In the genomic region with DNA sequence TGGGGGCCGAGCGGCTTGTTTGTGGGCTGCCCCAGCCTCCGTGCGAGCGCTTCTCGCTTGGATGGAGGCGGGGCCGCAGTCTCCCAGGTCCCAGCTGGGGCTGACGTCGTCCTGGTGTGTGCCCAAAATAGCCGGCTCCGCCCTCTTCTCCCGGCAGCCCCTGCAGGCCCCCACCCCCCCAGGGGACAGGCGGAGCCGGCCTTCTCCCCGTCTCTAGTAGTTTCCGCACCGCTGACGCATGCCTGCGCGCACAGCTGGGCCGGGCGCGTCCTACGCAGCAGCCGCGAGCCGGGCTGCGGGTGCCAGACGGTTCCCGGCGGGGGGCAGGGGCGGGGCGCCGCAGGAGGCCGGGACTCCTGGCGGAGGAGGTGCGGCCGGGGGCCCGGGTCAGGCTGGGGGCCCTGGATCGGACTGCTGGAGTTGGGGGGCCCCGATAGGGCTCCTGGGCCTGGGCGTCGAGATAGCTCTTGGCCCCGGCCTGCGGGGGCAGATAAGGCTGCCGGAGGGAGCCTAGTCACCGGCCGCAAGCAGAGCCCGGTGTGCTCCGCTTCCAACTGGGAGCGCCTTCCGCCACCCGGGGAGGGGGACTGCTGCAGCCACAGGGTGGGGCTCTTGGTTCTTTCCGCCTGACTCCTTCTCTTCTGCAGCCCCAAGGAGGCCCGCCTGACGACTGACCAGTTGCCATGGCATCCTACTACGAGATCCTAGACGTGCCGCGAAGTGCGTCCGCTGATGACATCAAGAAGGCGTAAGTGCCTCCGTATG, we compare ENCODE assay signal across 8 cellular contexts. TPM values are rescaled to one million over a fixed set of nuclear protein-coding genes. Genes with fewer than 3 reads are reported as not detected.
DNase-seq lines count a peak whose midpoint lies in the region; ATAC-seq, FAIRE-seq and TF ChIP-seq lines count a peak whose summit lies in the region.

Gene DNAJB2 (plus strand): TSS at position 216 of the 765 bp plus-strand sequence. CDS start 468 bp downstream, at position 684.

- peaks cover 35 to 47% of the 10 kb centered on the region in 2 donors for H3K4me1 Mint-ChIP-seq in natural killer cell

- no peak for FAIRE-seq in H54 (lab: Jason Lieb, UNC)

- no peaks in the 10 kb centered on the region for H3K27me3 Mint-ChIP-seq in natural killer cell (ENCODE audit: low read depth in 2 of 2)

- peaks cover 23% of the 10 kb centered on the region for H3K4me1 ChIP-seq in Loucy (ENCODE audit: insufficient read depth, low read length, poor library complexity, severe bottlenecking)

- TF ChIP-seq POLR2A in H54 (IDR thresholded peaks at IDR 0.05; ENCODE audit: low read depth, low read length) (peak; percentile 78), Raji (IDR thresholded peaks at IDR 0.05; ENCODE audit: insufficient read depth, low read depth, low read length) (peak; percentile 74)

- H3K9me2 ChIP-seq in Loucy (replicated peaks; ENCODE audit: low read depth, low read length), result no peaks in the 10 kb centered on the region

- H4K20me1 ChIP-seq in Loucy (ENCODE audit: insufficient read depth, low read length, poor library complexity, severe bottlenecking), result peaks cover 6% of the 10 kb centered on the region

- H3K4me3 Mint-ChIP-seq in natural killer cell, result peak within 1 kb of the TSS; percentile 94

- DNase-seq in EL (peak; percentile 99), H54 (ENCODE audit: insufficient read length, low spot score) (peak; percentile 95), fibroblast of peridontal ligament (ENCODE audit: extremely low read depth) (peak; percentile 98), natural killer cell (peak; percentile 98)
- peak; percentile 99 for DNase-seq in activated T-helper 9 cell treated with anti-CD3 and anti-CD28 coated beads, Interleukin-2, amount 50 U/mL, for 16 hours (ENCODE audit: low read depth)
- DNase-seq in stimulated activated naive CD4-positive, alpha-beta T cell treated with Interleukin-2 at 50 U/mL for 16 hours (lab: John Stamatoyannopoulos, UW), result peak; percentile 100

- ATAC-seq in natural killer cell, result peak; percentile 76 to 93 (median 80)

- H3K27me3 ChIP-seq in Loucy (ENCODE audit: insufficient read depth, low read length, poor library complexity, severe bottlenecking), result no peaks in the 10 kb centered on the region

- H3K79me2 ChIP-seq in Loucy (ENCODE audit: insufficient read depth, low read length), result peaks cover 6% of the 10 kb centered on the region; the same call in 1 of the 2 replicates

- no peaks in the 10 kb centered on the region for H3K9me3 ChIP-seq in Loucy (ENCODE audit: insufficient read depth, low read depth, low read length)

- H3K4me2 ChIP-seq in Loucy (ENCODE audit: low read depth, low read length, poor library complexity, severe bottlenecking), result peak within 1 kb of the TSS; percentile 78

- peak within 1 kb of the TSS; percentile 76 for H3K9ac ChIP-seq in Loucy (ENCODE audit: low read depth, low read length, poor library complexity, severe bottlenecking)

- peak within 1 kb of the TSS; percentile 75 for H3K4me3 ChIP-seq in Loucy (ENCODE audit: low read length, poor library complexity, severe bottlenecking)

- no peaks in the 10 kb centered on the region for H3K36me3 Mint-ChIP-seq in natural killer cell

- no peaks in the 10 kb centered on the region for H3F3A ChIP-seq in Loucy (ENCODE audit: low read depth)

- intact Hi-C loops in natural killer cell (cut with micrococcal nuclease), result loop anchor here (1.0 kb wide), 7 partner anchors 16 to 119 kb away; partner anchors contain the start of genes ANKZF1, ATG9A, NHEJ1 and ZFAND2B

- TF ChIP-seq CTCF in Loucy (conservative IDR thresholded peaks at IDR 0.05; ENCODE audit: low read length), result no peak
- TF ChIP-seq CTCF in natural killer cell (IDR thresholded peaks at IDR 0.05), result no peak

- no peaks in the 10 kb centered on the region for H3K9me3 Mint-ChIP-seq in natural killer cell

- H2AFZ ChIP-seq in Loucy (ENCODE audit: low read length), result peak within 1 kb of the TSS; percentile 96

- peak within 1 kb of the TSS; percentile 97 to 99 for H3K27ac Mint-ChIP-seq in natural killer cell

- no peaks in the 10 kb centered on the region for H3K36me3 ChIP-seq in Loucy (ENCODE audit: insufficient read depth, low read length)

RNA-seq across cellular contexts. Expression of gene DNAJB2, which starts in this region (rescaled TPM):
- total RNA-seq in natural killer cell, result 100 to 1,000 TPM in 1 of 3 donors, 10 to 100 TPM in 2; 70.3 to 108 (median 98.3) TPM

Comparison
In these comparisons a context has a peak if more than half of its experiments do, and no peak if none do; other contexts are left out.
1. Peak in every context shown above with its lines: DNase-seq, ATAC-seq and H3K4me3 ChIP-seq.